In genomic region chr1:23879809-23880208, GRCh38 we compare ENCODE assay signal across 1 cellular context.
TF ChIP-seq lines count a peak whose summit lies in the region.

No MANE protein-coding gene starts in this region.

TF ChIP-seq in GM12878, 131 proteins besides CTCF, POLR2A, EP300 and RAD21:
- no peak for TF ChIP-seq SMAD5 (IDR thresholded peaks at IDR 0.05; ENCODE audit: low read depth)
- TF ChIP-seq POU2F2 (IDR thresholded peaks at IDR 0.05; ENCODE audit: borderline replicate concordance, low read depth, low read length): no peak
- no peak for TF ChIP-seq MEF2A (IDR thresholded peaks at IDR 0.05; ENCODE audit: insufficient read depth, low read depth, low read length)
- no peak for TF ChIP-seq TARDBP (IDR thresholded peaks at IDR 0.05; ENCODE audit: borderline replicate concordance)
- no peak for TF ChIP-seq ETV6 (conservative IDR thresholded peaks at IDR 0.05 in 1 of 2, IDR thresholded peaks at IDR 0.05 in 1 of 2; ENCODE audit: borderline replicate concordance in 1 of 2, low read depth in 1 of 2)
- TF ChIP-seq BRCA1 (IDR thresholded peaks at IDR 0.05; ENCODE audit: low read depth, low read length): no peak
- TF ChIP-seq BMI1 (IDR thresholded peaks at IDR 0.05; ENCODE audit: borderline replicate concordance): no peak
- TF ChIP-seq PBX3 (IDR thresholded peaks at IDR 0.05; ENCODE audit: insufficient replicate concordance, low read depth, low read length): no peak
- TF ChIP-seq USF1 (IDR thresholded peaks at IDR 0.05; ENCODE audit: borderline replicate concordance, extremely low read length, insufficient read depth, low read depth, low read length): no peak
- TF ChIP-seq SREBF2 (IDR thresholded peaks at IDR 0.05; ENCODE audit: low read length): no peak
- TF ChIP-seq NRF1 (conservative IDR thresholded peaks at IDR 0.05; ENCODE audit: low read depth, low read length): no peak
- TF ChIP-seq ZZZ3 (IDR thresholded peaks at IDR 0.05; ENCODE audit: control insufficient read depth, insufficient read length, low read depth): no peak
- TF ChIP-seq PAX5 (IDR thresholded peaks at IDR 0.05; ENCODE audit: borderline replicate concordance, low read depth, low read length): no peak
- TF ChIP-seq MEF2B (IDR thresholded peaks at IDR 0.05; ENCODE audit: partially characterized antibody, poor library complexity, severe bottlenecking): no peak
- TF ChIP-seq PAX8 (IDR thresholded peaks at IDR 0.05): no peak
